In genomic region chr3:112519424-112520001, GRCh38 we compare ENCODE assay signal across 8 cellular contexts. TPM values are rescaled to one million over a fixed set of nuclear protein-coding genes. Genes with fewer than 3 reads are reported as not detected.
DNase-seq lines count a peak whose midpoint lies in the region; ATAC-seq and TF ChIP-seq lines count a peak whose summit lies in the region.

No MANE protein-coding gene starts in this region.

- WGBS in esophagus muscularis mucosa, result 88% methylated on average over 2 of the region's 2 CpGs

- TF ChIP-seq CTCF in AG04450 (IDR thresholded peaks at IDR 0.05; ENCODE audit: low read depth, low read length), result peak; percentile 81
- peak; percentile 69 for TF ChIP-seq CTCF in GM12872 (IDR thresholded peaks at IDR 0.05; ENCODE audit: insufficient read depth, low read depth, low read length)
- peak; percentile 65 to 76 (median 74) for TF ChIP-seq CTCF in esophagus muscularis mucosa (IDR thresholded peaks at IDR 0.05)

- peaks cover 0 to 6% (median 0%) of the 10 kb centered on the region in 4 donors for H3K36me3 ChIP-seq in esophagus muscularis mucosa

- no peak overlapping the region for H3K27ac Mint-ChIP-seq in T-helper 2 cell treated with Interferon-gamma antibody and Interleukin-4, amounts not matched to agents 5 μg/mL and 100 μg/mL, for 36 hours
- H3K27ac Mint-ChIP-seq in naive thymus-derived CD8-positive, alpha-beta T cell, result peak overlapping the region in 2 of 10 donors; percentile 44 to 57

- H3K36me3 Mint-ChIP-seq in T-helper 2 cell treated with Interferon-gamma antibody and Interleukin-4, amounts not matched to agents 5 μg/mL and 100 μg/mL, for 36 hours (ENCODE audit: low read depth), result peaks cover 10% of the 10 kb centered on the region
- H3K36me3 Mint-ChIP-seq in naive thymus-derived CD8-positive, alpha-beta T cell, result peaks cover 0 to 13% (median 0%) of the 10 kb centered on the region in 3 donors

- no peaks in the 10 kb centered on the region for H3K4me1 ChIP-seq in esophagus muscularis mucosa

- H3K27me3 ChIP-seq in AG04450 (ENCODE audit: control insufficient read depth, insufficient read depth, low read length), result no peaks in the 10 kb centered on the region
- H3K27me3 ChIP-seq in esophagus muscularis mucosa, result no peaks in the 10 kb centered on the region

- H3K4me1 Mint-ChIP-seq in T-helper 2 cell treated with Interferon-gamma antibody and Interleukin-4, amounts not matched to agents 5 μg/mL and 100 μg/mL, for 36 hours (ENCODE audit: low read depth), result peaks cover 19% of the 10 kb centered on the region
- peaks cover 7 to 29% (median 21%) of the 10 kb centered on the region in 4 donors for H3K4me1 Mint-ChIP-seq in naive thymus-derived CD8-positive, alpha-beta T cell

- no peak overlapping the region for H3K4me3 ChIP-seq in AG04450 (ENCODE audit: low read depth, low read length)
- no peak overlapping the region for H3K4me3 ChIP-seq in esophagus muscularis mucosa

- H3K27me3 Mint-ChIP-seq in T-helper 2 cell treated with Interferon-gamma antibody and Interleukin-4, amounts not matched to agents 5 μg/mL and 100 μg/mL, for 36 hours (ENCODE audit: low read depth), result no peaks in the 10 kb centered on the region
- no peaks in the 10 kb centered on the region for H3K27me3 Mint-ChIP-seq in naive thymus-derived CD8-positive, alpha-beta T cell

- no peak for TF ChIP-seq EP300 in esophagus muscularis mucosa (IDR thresholded peaks at IDR 0.05)

- peak; percentile 46 for ATAC-seq in HG03039 (IDR thresholded peaks at IDR 0.05; ENCODE audit: unreplicated experiment)
- ATAC-seq in naive thymus-derived CD8-positive, alpha-beta T cell, result peak; percentile 84 to 93
- no peak for ATAC-seq in HG03457 (IDR thresholded peaks at IDR 0.05; ENCODE audit: unreplicated experiment)

- peaks cover 4% of the 10 kb centered on the region for H3K9me3 Mint-ChIP-seq in T-helper 2 cell treated with Interferon-gamma antibody and Interleukin-4, amounts not matched to agents 5 μg/mL and 100 μg/mL, for 36 hours
- no peaks in the 10 kb centered on the region for H3K9me3 Mint-ChIP-seq in naive thymus-derived CD8-positive, alpha-beta T cell

- no peak for TF ChIP-seq POLR2A in esophagus muscularis mucosa (IDR thresholded peaks at IDR 0.05; ENCODE audit: low read depth)

- H3K9me3 ChIP-seq in AG04450 (ENCODE audit: control insufficient read depth, insufficient read depth, low read length) (no peaks in the 10 kb centered on the region), esophagus muscularis mucosa (no peaks in the 10 kb centered on the region)

- POLR2A ChIA-PET in AG04450 (lab: Yijun Ruan, JAX), result no interaction called here
- POLR2A ChIA-PET in naive thymus-derived CD8-positive, alpha-beta T cell (lab: Charles Lee), result interaction anchor here (0.7 kb wide), 1 partner anchor 385 kb away, joined by 3 read pairs; no protein-coding TSS in a partner anchor

- intact Hi-C loops in esophagus muscularis mucosa (cut with DNase I), result loop anchor here (1.0 kb wide), 1 partner anchor 192 kb away; no protein-coding TSS in a partner anchor

- no peak overlapping the region for H3K27ac ChIP-seq in AG04450 (ENCODE audit: low read depth, low read length)
- H3K27ac ChIP-seq in esophagus muscularis mucosa (replicated peaks in 1 of 4), result no peak overlapping the region

- CTCF ChIA-PET in AG04450 (lab: Charles Lee), result interaction anchor here (0.7 to 3.6 kb wide), 21 partner anchors 9 to 408 kb away, joined by 3 to 67 read pairs (median 4); partner anchors contain the start of genes ATG3, CD200, SLC35A5 and SLC9C1

- DNase-seq in AG04450 (ENCODE audit: low read depth, low spot score) (peak; percentile 50), NCI-H2029 treated with DMSO at 0.1 percent for 48 hours (lab: John Stamatoyannopoulos, UW) (peak; percentile 48), esophagus muscularis mucosa (ENCODE audit: extremely low spot score) (no peak)
- DNase-seq in T-helper 2 cell treated with Interferon-gamma antibody and Interleukin-4, amounts not matched to agents 5 μg/mL and 100 μg/mL, for 36 hours (ENCODE audit: low spot score), result peak; percentile 31
- DNase-seq in naive thymus-derived CD8-positive, alpha-beta T cell, result peak in 7 of 10 donors; percentile 35 to 70 (median 62)

- H3K4me3 Mint-ChIP-seq in T-helper 2 cell treated with Interferon-gamma antibody and Interleukin-4, amounts not matched to agents 5 μg/mL and 100 μg/mL, for 36 hours, result no peak overlapping the region
- H3K4me3 Mint-ChIP-seq in naive thymus-derived CD8-positive, alpha-beta T cell, result no peak overlapping the region

RNA-seq across cellular contexts. Expression of gene BTLA, which starts 20.2 kb away (rescaled TPM):
- polyA plus RNA-seq in AG04450 (2011; rRNA removed), result not detected in 2 replicates
- polyA minus RNA-seq in AG04450 (2011; rRNA and poly(A)+ RNA removed), result not detected in 2 replicates
- total RNA-seq in esophagus muscularis mucosa, result 1 to 10 TPM in 1 of 4 donors, not detected in 3; 1.5 TPM
- 10 to 100 TPM; 18.2 to 18.5 TPM for total RNA-seq in naive thymus-derived CD8-positive, alpha-beta T cell
- 10 to 100 TPM in 2 of 3 donors, 1 to 10 TPM in 1; 5.5 to 13.8 (median 10.2) TPM for polyA plus RNA-seq in naive thymus-derived CD8-positive, alpha-beta T cell

RNA-seq across cellular contexts. Expression of gene ATG3, which starts 42.2 kb away (rescaled TPM):
- 44.5 and 60.7 TPM in 2 replicates for polyA plus RNA-seq in AG04450 (2011; rRNA removed)
- 33.4 and 47.0 TPM in 2 replicates for polyA minus RNA-seq in AG04450 (2011; rRNA and poly(A)+ RNA removed)
- total RNA-seq in esophagus muscularis mucosa, result 10 to 100 TPM; 41.3 to 60.3 (median 57.2) TPM
- total RNA-seq in naive thymus-derived CD8-positive, alpha-beta T cell, result 10 to 100 TPM; 49.7 to 57.4 TPM
- 10 to 100 TPM; 73.4 to 78.1 (median 74.7) TPM for polyA plus RNA-seq in naive thymus-derived CD8-positive, alpha-beta T cell

RNA-seq across cellular contexts. Expression of gene SLC35A5, which starts 42.3 kb away (rescaled TPM):
- 40.5 and 53.6 TPM in 2 replicates for polyA plus RNA-seq in AG04450 (2011; rRNA removed)
- polyA minus RNA-seq in AG04450 (2011; rRNA and poly(A)+ RNA removed), result 28.7 and 34.8 TPM in 2 replicates
- 10 to 100 TPM; 18.6 to 28.7 (median 22.8) TPM for total RNA-seq in esophagus muscularis mucosa
- 10 to 100 TPM; 23.1 to 24.7 TPM for total RNA-seq in naive thymus-derived CD8-positive, alpha-beta T cell
- 10 to 100 TPM in 2 of 3 donors, 1 to 10 TPM in 1; 7.9 to 13.7 (median 11.4) TPM for polyA plus RNA-seq in naive thymus-derived CD8-positive, alpha-beta T cell

Comparison
In these comparisons a context has a peak if more than half of its experiments do, and no peak if none do; other contexts are left out.
1. RNA of gene BTLA, which starts 20.2 kb away (total RNA-seq): 18.2 to 18.5 TPM in naive thymus-derived CD8-positive, alpha-beta T cell; 1.5 TPM in esophagus muscularis mucosa; every median in the first group is over 4 times any median in the second.
2. Peak in every context shown above with its lines, with median percentiles within 50 percentile points of each other: CTCF ChIP-seq.